20 cellular contexts compared by ENCODE assay signal in genomic region chr12:54296393-54297121, GRCh38. TPM values are rescaled to one million over a fixed set of nuclear protein-coding genes. Genes with fewer than 3 reads are reported as not detected.
"Had no signal": no experiment of that assay in that cellular context is flagged by ENCODE, and none has a peak within 500 bp of the region (broad histone marks: within the 10 kb centered on the region; RNA-seq: fewer than 3 reads in every experiment).

No MANE protein-coding gene starts in this region.

- DNase-seq: activated CD4-positive, alpha-beta T cell treated with anti-CD3 and anti-CD28 coated beads for 36 hours; activated CD8-positive, alpha-beta memory T cell treated with anti-CD3 and anti-CD28 coated beads, Interleukin-2, amount 50 U/mL, for 48 hours; activated gamma-delta T cell treated with Interleukin-2 at 50 U/mL for 16 hours; amniotic stem cell; caudate nucleus; effector CD4-positive, alpha-beta T cell; esophagus squamous epithelium; left ventricle myocardium inferior; posterior cingulate gyrus; stimulated activated CD4-positive, alpha-beta T cell treated with anti-CD3 and anti-CD28 coated beads, Interleukin-4, amount 100 ng/mL, for 4 hours; stimulated activated CD8-positive, alpha-beta memory T cell treated with anti-CD3 and anti-CD28 coated beads, Interleukin-4, amount 100 ng/mL, for 48 hours; stimulated activated naive CD8-positive, alpha-beta T cell treated with anti-CD3 and anti-CD28 coated beads, Interleukin-15, Interleukin-2, amounts not matched to agents 100 U/mL and 50 U/mL, for 24 hours; T-helper 9 cell; trophoblast cell; WERI-Rb-1 had no signal

- H3K27ac Mint-ChIP-seq: activated CD4-positive, alpha-beta T cell treated with anti-CD3 and anti-CD28 coated beads for 36 hours; activated naive CD8-positive, alpha-beta T cell had no signal

- H3K4me3 Mint-ChIP-seq: activated CD4-positive, alpha-beta T cell treated with anti-CD3 and anti-CD28 coated beads for 36 hours; activated naive CD8-positive, alpha-beta T cell; neural crest cell had no signal

- H3K27ac ChIP-seq: esophagus squamous epithelium, left ventricle myocardium inferior, skin epidermis, suprapubic skin, WERI-Rb-1 had no signal

- H3K36me3 Mint-ChIP-seq: activated naive CD8-positive, alpha-beta T cell had no signal

- H3K9me3 Mint-ChIP-seq: neural crest cell had no signal

- H3K4me3 ChIP-seq: esophagus squamous epithelium, left ventricle myocardium inferior, skin epidermis, suprapubic skin had no signal

- H3K36me3 ChIP-seq: esophagus squamous epithelium, left ventricle myocardium inferior, suprapubic skin, WERI-Rb-1 had no signal

- H3K9me3 ChIP-seq: esophagus squamous epithelium, left ventricle myocardium inferior, suprapubic skin had no signal

RNA-seq across cellular contexts. Expression of gene NFE2, which starts 4.3 kb away (rescaled TPM):
- total RNA-seq: activated CD4-positive, alpha-beta T cell treated with anti-CD3 and anti-CD28 coated beads for 36 hours; glomerular endothelial cell; neural crest cell had no signal
